8 cellular contexts compared by ENCODE assay signal in the genomic region with DNA sequence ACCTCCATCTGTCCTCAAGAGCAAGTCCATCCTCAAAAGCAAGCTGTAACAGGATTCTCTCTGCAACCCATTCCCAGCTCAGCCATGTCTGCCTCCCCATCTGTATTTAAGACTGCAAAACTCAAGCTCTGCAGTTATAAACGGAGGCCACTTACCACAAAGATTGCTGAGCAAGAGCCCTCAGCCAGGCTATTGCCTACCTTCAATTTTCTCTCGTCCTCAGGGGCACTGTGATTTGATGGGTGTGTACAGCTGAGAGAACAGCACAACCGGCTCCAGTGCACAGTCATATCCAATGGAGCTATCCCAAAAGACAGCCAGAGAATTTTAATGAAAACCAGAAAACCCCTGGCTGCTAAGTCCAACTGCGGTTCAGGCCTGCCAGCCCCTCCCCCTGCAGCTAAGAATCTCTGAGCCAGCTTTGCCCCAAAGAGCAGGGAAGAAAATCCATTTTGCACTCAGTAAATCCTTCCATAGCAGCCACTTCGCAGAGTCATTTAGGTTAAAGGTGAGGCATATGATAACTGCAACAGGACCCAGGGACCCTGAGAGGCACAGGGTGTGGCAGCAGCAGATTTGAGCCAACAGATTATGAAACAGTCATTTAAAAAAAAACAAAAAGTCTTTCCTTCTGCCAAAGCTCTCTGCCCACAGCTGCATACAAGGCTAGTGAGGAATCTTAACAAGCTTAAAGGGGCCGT. TPM values are rescaled to one million over a fixed set of nuclear protein-coding genes. Genes with fewer than 3 reads are reported as not detected.
DNase-seq lines count a peak whose midpoint lies in the region; ATAC-seq, FAIRE-seq and TF ChIP-seq lines count a peak whose summit lies in the region.

No MANE protein-coding gene starts in this region.

- no peak for TF ChIP-seq CTCF in K562 (IDR thresholded peaks at IDR 0.05 in 2 of 3, conservative IDR thresholded peaks at IDR 0.05 in 1 of 3; ENCODE audit: insufficient read depth in 2 of 3, low read depth in 1 of 3, low read length in 3 of 3)

- H3K36me3 ChIP-seq in K562 (ENCODE audit: control insufficient read depth, insufficient read depth, low read length) = no peaks in the 10 kb centered on the region

- intact Hi-C loops in K562 (cut with micrococcal nuclease) = no loop called here

- TF ChIP-seq EP300 in K562 (IDR thresholded peaks at IDR 0.05; ENCODE audit: low read length) = peak; percentile 23; the same call in 1 of the 2 replicates

- POLR2A ChIA-PET in K562 (lab: Yijun Ruan, JAX) = interaction anchor here (0.6 to 1.5 kb wide), 3 partner anchors 24 to 122 kb away, joined by 3 read pairs; a partner anchor contains a TSS

- ATAC-seq in K562 = peak; percentile 78
- ATAC-seq in left lobe of liver = peak; percentile 91
- no peak for ATAC-seq in GM18861 (IDR thresholded peaks at IDR 0.05; ENCODE audit: unreplicated experiment)
- ATAC-seq in HG02588 (IDR thresholded peaks at IDR 0.05; ENCODE audit: unreplicated experiment) = no peak

- H3K4me1 ChIP-seq in K562 (replicated peaks in 1 of 2; ENCODE audit: control insufficient read depth in 2 of 2, insufficient read depth in 2 of 2, low read length in 2 of 2) = peaks cover 4 to 7% of the 10 kb centered on the region in 2 experiments; a peak in 3 of 5 replicates

- no TSS peak for BruUV-seq in K562 (replicated peaks; lab: Mats Ljungman, UMichigan)

- H4K20me1 ChIP-seq in K562 (replicated peaks; ENCODE audit: control insufficient read depth, insufficient read depth, low read length) = no peaks in the 10 kb centered on the region; the same call in 1 of the 2 replicates

- no peak overlapping the region for H3K4me2 ChIP-seq in K562 (ENCODE audit: insufficient read depth, low read length)

- TF ChIP-seq POLR2A in K562 (conservative IDR thresholded peaks at IDR 0.05) = no peak

- no peak for TF ChIP-seq RAD21 in K562 (CRISPR knock-in tag; conservative IDR thresholded peaks at IDR 0.05 in 1 of 2, IDR thresholded peaks at IDR 0.05 in 1 of 2)

- under 1% methylated on average over 6 of the region's 6 CpGs for WGBS in K562 (ENCODE audit: insufficient coverage, low coverage, missing lambda C conversion rate)

- no peaks in the 10 kb centered on the region; a peak in 1 of 5 replicates for H3K27me3 ChIP-seq in K562 (ENCODE audit: control insufficient read depth in 2 of 2, insufficient read depth in 2 of 2, low read length in 2 of 2)

- in situ Hi-C loops in K562 (cut with MboI) = no loop called here

- CTCF ChIA-PET in K562 (lab: Yijun Ruan, JAX; ENCODE audit: low intra/inter-chr PET ratio) = no interaction called here

- H3K27ac ChIP-seq in K562 (ENCODE audit: extremely low read depth, low read depth, low read length) = no peak overlapping the region

- DNase-seq in EL = peak; percentile 75
- DNase-seq in LoVo (ENCODE audit: low spot score) = peak; percentile 83
- DNase-seq in K562 (ENCODE audit: extremely low read depth in 1 of 4, low spot score in 3 of 4) = peak in 1 of 4 experiments; percentile 47
- DNase-seq in left lobe of liver (ENCODE audit: low spot score) = no peak
- peak; percentile 79 for DNase-seq in superior temporal gyrus (ENCODE audit: extremely low spot score)
- no peak for DNase-seq in UCSD-AML1 (lab: John Stamatoyannopoulos, UW; ENCODE audit: unreplicated experiment)

- FAIRE-seq in K562 (lab: Jason Lieb, UNC) = no peak

- H3K79me2 ChIP-seq in K562 (ENCODE audit: control insufficient read depth, insufficient read depth, low read length) = no peaks in the 10 kb centered on the region

- H2AFZ ChIP-seq in K562 (ENCODE audit: low read depth, low read length) = no peak overlapping the region

- H3K9me3 ChIP-seq in K562 (replicated peaks; ENCODE audit: control insufficient read depth, insufficient read depth, low read depth, low read length) = no peaks in the 10 kb centered on the region

- no peak overlapping the region for H3K4me3 ChIP-seq in K562

- no peaks in the 10 kb centered on the region for H3K9me1 ChIP-seq in K562 (ENCODE audit: control insufficient read depth, insufficient read depth, low read length)

- no peak overlapping the region for H3K9ac ChIP-seq in K562 (ENCODE audit: insufficient read depth in 1 of 2, low read depth in 2 of 2, low read length in 2 of 2)

TF ChIP-seq in K562, 482 proteins besides CTCF, POLR2A, EP300 and RAD21 (continues in another document):
- TF ChIP-seq CBFA2T2 (conservative IDR thresholded peaks at IDR 0.05) (peak; percentile 27; the same call in 1 of the 2 replicates), NFE2 (IDR thresholded peaks at IDR 0.05; ENCODE audit: low read depth) (peak; percentile 56), KDM1A (IDR thresholded peaks at IDR 0.05) (peak; percentile 82 to 85), TAL1 (IDR thresholded peaks at IDR 0.05) (peak; percentile 48; the same call in 1 of the 2 replicates), RCOR1 (IDR thresholded peaks at IDR 0.05; ENCODE audit: borderline replicate concordance in 1 of 2, low read depth in 2 of 2, low read length in 2 of 2) (peak in 1 of 2 experiments; percentile 75; a peak in 2 of 4 replicates), HDAC1 (IDR thresholded peaks at IDR 0.05) (0 out of 4 replicates have a peak, but pooled peaks of 1 of the 2 experiments have one; percentile 44), TCF3 (CRISPR knock-in tag; IDR thresholded peaks at IDR 0.05) (peak; percentile 31; the same call in 1 of the 2 replicates), CBFA2T3 (IDR thresholded peaks at IDR 0.05) (peak; percentile 75), CTBP1 (IDR thresholded peaks at IDR 0.05; ENCODE audit: borderline replicate concordance) (peak; percentile 36; the same call in 1 of the 2 replicates), MTA2 (IDR thresholded peaks at IDR 0.05; ENCODE audit: low read depth) (no peak), SMAD4 (CRISPR knock-in tag; conservative IDR thresholded peaks at IDR 0.05) (peak; percentile 39; the same call in 1 of the 2 replicates), KAT7 (CRISPR knock-in tag; IDR thresholded peaks at IDR 0.05; ENCODE audit: borderline replicate concordance) (no peak)
- TF ChIP-seq, protein P1, sequence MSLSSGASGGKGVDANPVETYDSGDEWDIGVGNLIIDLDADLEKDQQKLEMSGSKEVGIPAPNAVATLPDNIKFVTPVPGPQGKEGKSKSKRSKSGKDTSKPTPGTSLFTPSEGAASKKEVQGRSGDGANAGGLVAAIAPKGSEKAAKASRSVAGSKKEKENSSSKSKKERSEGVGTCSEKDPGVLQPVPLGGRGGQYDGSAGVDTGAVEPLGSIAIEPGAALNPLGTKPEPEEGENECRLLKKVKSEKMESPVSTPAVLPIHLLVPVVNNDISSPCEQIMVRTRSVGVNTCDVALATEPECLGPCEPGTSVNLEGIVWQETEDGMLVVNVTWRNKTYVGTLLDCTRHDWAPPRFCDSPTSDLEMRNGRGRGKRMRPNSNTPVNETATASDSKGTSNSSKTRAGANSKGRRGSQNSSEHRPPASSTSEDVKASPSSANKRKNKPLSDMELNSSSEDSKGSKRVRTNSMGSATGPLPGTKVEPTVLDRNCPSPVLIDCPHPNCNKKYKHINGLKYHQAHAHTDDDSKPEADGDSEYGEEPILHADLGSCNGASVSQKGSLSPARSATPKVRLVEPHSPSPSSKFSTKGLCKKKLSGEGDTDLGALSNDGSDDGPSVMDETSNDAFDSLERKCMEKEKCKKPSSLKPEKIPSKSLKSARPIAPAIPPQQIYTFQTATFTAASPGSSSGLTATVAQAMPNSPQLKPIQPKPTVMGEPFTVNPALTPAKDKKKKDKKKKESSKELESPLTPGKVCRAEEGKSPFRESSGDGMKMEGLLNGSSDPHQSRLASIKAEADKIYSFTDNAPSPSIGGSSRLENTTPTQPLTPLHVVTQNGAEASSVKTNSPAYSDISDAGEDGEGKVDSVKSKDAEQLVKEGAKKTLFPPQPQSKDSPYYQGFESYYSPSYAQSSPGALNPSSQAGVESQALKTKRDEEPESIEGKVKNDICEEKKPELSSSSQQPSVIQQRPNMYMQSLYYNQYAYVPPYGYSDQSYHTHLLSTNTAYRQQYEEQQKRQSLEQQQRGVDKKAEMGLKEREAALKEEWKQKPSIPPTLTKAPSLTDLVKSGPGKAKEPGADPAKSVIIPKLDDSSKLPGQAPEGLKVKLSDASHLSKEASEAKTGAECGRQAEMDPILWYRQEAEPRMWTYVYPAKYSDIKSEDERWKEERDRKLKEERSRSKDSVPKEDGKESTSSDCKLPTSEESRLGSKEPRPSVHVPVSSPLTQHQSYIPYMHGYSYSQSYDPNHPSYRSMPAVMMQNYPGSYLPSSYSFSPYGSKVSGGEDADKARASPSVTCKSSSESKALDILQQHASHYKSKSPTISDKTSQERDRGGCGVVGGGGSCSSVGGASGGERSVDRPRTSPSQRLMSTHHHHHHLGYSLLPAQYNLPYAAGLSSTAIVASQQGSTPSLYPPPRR (CRISPR knock-in tag; IDR thresholded peaks at IDR 0.05; ENCODE audit: borderline replicate concordance) = no peak

RNA-seq across cellular contexts. Expression of a gene that starts 37.6 kb away (rescaled TPM):
- 1.1 and 2.7 TPM in 2 replicates for total RNA-seq in K562 (2011; cell fraction: chromatin; rRNA removed; ENCODE audit: low replicate concordance)
- total RNA-seq in K562 (2011; cell fraction: nucleolus; rRNA removed) = 0.17 and 0.92 TPM in 2 replicates
- total RNA-seq in K562 (2011; cell fraction: nucleoplasm; rRNA removed) = 0.88 and 1.5 TPM in 2 replicates
- total RNA-seq in K562 (2014; rRNA removed) = 0.29 and 1.2 TPM in 2 replicates
- total RNA-seq in K562 (2014; rRNA removed; fragmentation: Illumina TruSeq; extraction: Trizol) = 0.83 and 1.1 TPM in 2 replicates
- 0.58 and 1.1 TPM in 2 replicates for total RNA-seq in K562 (2015; rRNA removed; fragmentation: Illumina TruSeq; extraction: Trizol)
- total RNA-seq in K562 (2021) = 0.71 and 0.72 TPM in 2 replicates
- polyA plus RNA-seq in K562 (2011; rRNA removed) = 0.84 and 1.0 TPM in 2 replicates
- 0.28 and 0.94 TPM in 2 replicates for polyA plus RNA-seq in K562 (2011; cell fraction: cytosol; rRNA removed)
- polyA plus RNA-seq in K562 (2011; cell fraction: nucleus; rRNA removed) = 0.38 and 0.46 TPM in 2 replicates
- polyA plus RNA-seq in K562 (2012) = 1.00 and 1.1 TPM in 2 replicates
- polyA plus RNA-seq in K562 (2014; fragmentation: Illumina TruSeq; extraction: Trizol) = 1.3 TPM in 2 replicates
- polyA plus RNA-seq in K562 (2014; fragmentation: Nextera tagmentation; extraction: Ambion mirVana) = 1 to 10 TPM in 1 of 2 experiments, under 1 TPM in 1; 0.68 to 1.0 TPM
- 0.29 and 0.42 TPM in 2 replicates for polyA plus RNA-seq in K562 (2014; rRNA removed)
- polyA minus RNA-seq in K562 (2011; rRNA and poly(A)+ RNA removed) = 1.1 and 3.2 TPM in 2 replicates
- 0.38 and 1.4 TPM in 2 replicates for polyA minus RNA-seq in K562 (2011; cell fraction: cytosol; rRNA and poly(A)+ RNA removed)
- polyA minus RNA-seq in K562 (2011; cell fraction: nucleus; rRNA and poly(A)+ RNA removed) = 0.27 and 1.00 TPM in 2 replicates
- total RNA-seq in left lobe of liver = 8.8 TPM

Comparison
In these comparisons a context has a peak if more than half of its experiments do, and no peak if none do; other contexts are left out.
1. DNase-seq: peak in EL (single experiment), LoVo (single experiment) and superior temporal gyrus (single experiment); none in left lobe of liver (single experiment) and UCSD-AML1 (single experiment).
2. ATAC-seq: peak in K562 (single experiment) and left lobe of liver (single experiment); none in GM18861 (single experiment) and HG02588 (single experiment).